Comparison of ENCODE assay signal across 12 cellular contexts in genomic region chr15:81098884-81099601, GRCh38. TPM values are rescaled to one million over a fixed set of nuclear protein-coding genes. Genes with fewer than 3 reads are reported as not detected.
DNase-seq lines count a peak whose midpoint lies in the region; ATAC-seq and TF ChIP-seq lines count a peak whose summit lies in the region.
"Had no signal": no experiment of that assay in that cellular context is flagged by ENCODE, and none has a peak within 500 bp of the region (broad histone marks: within the 10 kb centered on the region; RNA-seq: fewer than 3 reads in every experiment).

No MANE protein-coding gene starts in this region.

- H3K27me3 ChIP-seq in GM23338 (ENCODE audit: insufficient read depth) (no peaks in the 10 kb centered on the region), sigmoid colon (no peaks in the 10 kb centered on the region)

- no peaks in the 10 kb centered on the region for H3K4me1 Mint-ChIP-seq in GM23338

- no peak for TF ChIP-seq EP300 in sigmoid colon (IDR thresholded peaks at IDR 0.05)

- H3K4me1 ChIP-seq in GM23338 (ENCODE audit: insufficient read depth), result no peaks in the 10 kb centered on the region
- H3K4me1 ChIP-seq in sigmoid colon, result no peaks in the 10 kb centered on the region

- H4K20me1 ChIP-seq in GM23338 (replicated peaks; ENCODE audit: insufficient read depth), result no peaks in the 10 kb centered on the region

- intact Hi-C loops in Right ventricle myocardium inferior (cut with DNase I) (loop anchor here (1.0 kb wide), 1 partner anchor 99 kb away; the partner anchor contains the start of gene TLNRD1), sigmoid colon (cut with DNase I) (no loop called here)

- no peaks in the 10 kb centered on the region for H3K36me3 ChIP-seq in GM23338 (ENCODE audit: insufficient read depth)
- no peaks in the 10 kb centered on the region for H3K36me3 ChIP-seq in sigmoid colon

- peak; percentile 32; the same call in 1 of the 3 replicates for ATAC-seq in GM23338
- peak; percentile 58 for ATAC-seq in Right ventricle myocardium inferior
- ATAC-seq in HG03469 (IDR thresholded peaks at IDR 0.05; ENCODE audit: unreplicated experiment), result no peak
- ATAC-seq: activated naive CD8-positive, alpha-beta T cell treated with anti-CD3 and anti-CD28 coated beads, Interleukin-2, amount 50 U/mL, for 24 hours; T-helper 17 cell had no signal

- H3K9me2 ChIP-seq in GM23338 (ENCODE audit: insufficient read depth), result peaks cover 4% of the 10 kb centered on the region; the same call in 1 of the 2 replicates

- WGBS in sigmoid colon, 2 donors, result 30 to 35% methylated on average over 12 of the region's 12 CpGs

- H3K27ac ChIP-seq in GM23338 (ENCODE audit: low read depth) (no peak overlapping the region), sigmoid colon (no peak overlapping the region)
- H3K27ac ChIP-seq: GM23248 had no signal

- TF ChIP-seq CTCF in GM23338 (conservative IDR thresholded peaks at IDR 0.05; ENCODE audit: low read depth in 2 of 2), result no peak
- no peak for TF ChIP-seq CTCF in sigmoid colon (IDR thresholded peaks at IDR 0.05)

- H3K36me3 Mint-ChIP-seq in GM23338 (ENCODE audit: low read depth), result no peaks in the 10 kb centered on the region

- H2AFZ ChIP-seq in GM23338, result peak overlapping the region; percentile 74
- H2AFZ ChIP-seq: GM23248 had no signal

- H3K4me2 ChIP-seq in GM23338, result no peak overlapping the region

- TF ChIP-seq POLR2A in sigmoid colon (IDR thresholded peaks at IDR 0.05), result no peak

- H3K9me3 ChIP-seq in sigmoid colon, result no peaks in the 10 kb centered on the region

- no peak overlapping the region for H3K4me3 Mint-ChIP-seq in GM23338
- H3K4me3 Mint-ChIP-seq: activated naive CD8-positive, alpha-beta T cell treated with anti-CD3 and anti-CD28 coated beads, Interleukin-2, amount 50 U/mL, for 24 hours; T-helper 17 cell had no signal

- H3K4me3 ChIP-seq in GM23338 (no peak overlapping the region), sigmoid colon (no peak overlapping the region)
- H3K4me3 ChIP-seq: GM23248 had no signal

- no peak overlapping the region for H3K27ac Mint-ChIP-seq in GM23338
- H3K27ac Mint-ChIP-seq: activated naive CD8-positive, alpha-beta T cell treated with anti-CD3 and anti-CD28 coated beads, Interleukin-2, amount 50 U/mL, for 24 hours; T-helper 17 cell had no signal

- DNase-seq in GM23338 (ENCODE audit: low spot score), result no peak
- DNase-seq in SKM-1 (lab: John Stamatoyannopoulos, UW; ENCODE audit: unreplicated experiment), result peak; percentile 42
- no peak for DNase-seq in Right ventricle myocardium inferior (ENCODE audit: missing footprints)
- DNase-seq in sigmoid colon, result peak; percentile 68
- no peak for DNase-seq in stimulated activated CD4-positive, alpha-beta T cell treated with anti-CD3 and anti-CD28 coated beads, Interleukin-4, amount 100 ng/mL, for 24 hours
- no peak for DNase-seq in mesenteric fat pad (ENCODE audit: low spot score)
- DNase-seq: activated naive CD8-positive, alpha-beta T cell treated with anti-CD3 and anti-CD28 coated beads, Interleukin-2, amount 50 U/mL, for 24 hours; glutamatergic neuron; GM23248; NCI-H187 treated with DMSO at 0.1 percent for 48 hours; T-helper 17 cell had no signal

- H3K27me3 Mint-ChIP-seq in GM23338 (ENCODE audit: insufficient read depth, low read depth, poor library complexity), result peaks cover 11% of the 10 kb centered on the region

- H3K79me2 ChIP-seq in GM23338 (replicated peaks; ENCODE audit: insufficient read depth), result no peaks in the 10 kb centered on the region

- no peaks in the 10 kb centered on the region for H3K9me3 Mint-ChIP-seq in GM23338
- H3K9me3 Mint-ChIP-seq: activated naive CD8-positive, alpha-beta T cell treated with anti-CD3 and anti-CD28 coated beads, Interleukin-2, amount 50 U/mL, for 24 hours had no signal

- H3F3A ChIP-seq in GM23338 (replicated peaks; ENCODE audit: low read depth), result no peaks in the 10 kb centered on the region

TF ChIP-seq in GM23338, 12 proteins besides CTCF, POLR2A, EP300 and RAD21:
- TF ChIP-seq NANOG (IDR thresholded peaks at IDR 0.05; ENCODE audit: borderline replicate concordance) (no peak), POLR2AphosphoS5 (IDR thresholded peaks at IDR 0.05; ENCODE audit: low read depth) (no peak), ZNF462 (CRISPR knock-in tag; IDR thresholded peaks at IDR 0.05) (no peak), ETS1 (IDR thresholded peaks at IDR 0.05) (no peak), STAT1 (IDR thresholded peaks at IDR 0.05; ENCODE audit: unreplicated experiment) (no peak)

RNA-seq across cellular contexts. Expression of gene CFAP161, which starts 35.0 kb away (rescaled TPM):
- total RNA-seq in GM23338 (2014; rRNA removed; shearing (Covaris generic)), result not detected in 2 replicates
- polyA plus RNA-seq in GM23338 (2016; fragmentation: Nextera tagmentation; extraction: Ambion mirVana), result 0.13 TPM in 1 of 2 replicates, not detected in the other
- total RNA-seq in Right ventricle myocardium inferior, result 0.38 TPM
- total RNA-seq in sigmoid colon, result 1 to 10 TPM in 1 of 4 donors, not detected in 3; 2.1 TPM
- polyA plus RNA-seq in sigmoid colon, result not detected
- 0.71 TPM for total RNA-seq in mesenteric fat pad
- total RNA-seq: GM23248 had no signal
- polyA plus RNA-seq: GM23248 had no signal

Comparison
In these comparisons a context has a peak if more than half of its experiments do, and no peak if none do; other contexts are left out.
1. DNase-seq: peak in SKM-1 (single experiment) and sigmoid colon (single experiment); none in GM23338 (single experiment), Right ventricle myocardium inferior (single experiment), stimulated activated CD4-positive, alpha-beta T cell treated with anti-CD3 and anti-CD28 coated beads, Interleukin-4, amount 100 ng/mL, for 24 hours (single experiment) and mesenteric fat pad (single experiment).